In the genomic region with DNA sequence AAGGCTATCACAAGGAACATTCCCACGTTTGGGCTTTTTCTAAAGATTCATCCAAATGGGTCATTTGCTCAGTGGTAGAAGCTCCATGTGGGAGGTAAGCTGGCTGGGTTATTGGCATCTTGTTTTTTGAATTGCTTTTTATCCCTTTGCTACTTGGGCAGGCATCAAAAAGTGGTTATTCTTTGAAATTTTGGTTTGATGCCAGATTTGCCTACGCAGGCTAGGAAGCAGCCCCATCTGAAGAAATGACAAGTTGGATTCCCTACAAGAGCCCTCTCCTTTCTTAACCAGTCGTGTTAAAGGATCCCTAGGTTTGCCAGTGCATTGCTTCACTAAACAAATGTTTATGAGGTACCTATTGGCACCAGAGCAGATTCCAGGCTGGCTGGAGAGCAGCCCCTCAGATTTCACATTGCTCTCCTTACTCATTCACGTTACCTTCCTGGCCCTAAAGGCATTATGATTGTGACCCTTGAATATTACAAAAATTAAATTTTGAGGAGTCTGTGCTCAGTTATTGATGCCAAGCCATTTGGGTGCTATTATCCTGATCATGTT, we compare ENCODE assay signal across 13 cellular contexts. TPM values are rescaled to one million over a fixed set of nuclear protein-coding genes. Genes with fewer than 3 reads are reported as not detected.
DNase-seq lines count a peak whose midpoint lies in the region; ATAC-seq and TF ChIP-seq lines count a peak whose summit lies in the region.
"Had no signal": no experiment of that assay in that cellular context is flagged by ENCODE, and none has a peak within 500 bp of the region (broad histone marks: within the 10 kb centered on the region; RNA-seq: fewer than 3 reads in every experiment).

No MANE protein-coding gene starts in this region.

- H3K4me1 Mint-ChIP-seq in activated CD4-positive, alpha-beta T cell treated with anti-CD3 and anti-CD28 coated beads, Interleukin-2, amount 10 ng/mL, durations not matched to agents 24 days and 14 days: peaks cover 50% of the 10 kb centered on the region

- BruUV-seq in mammary epithelial cell (replicated peaks; lab: Mats Ljungman, UMichigan): no TSS peak

- WGBS in mammary epithelial cell (ENCODE audit: low coverage, missing lambda C conversion rate): 24% methylated on average over 4 of the region's 4 CpGs

- peaks cover 74% of the 10 kb centered on the region for H3F3A ChIP-seq in MM.1S (ENCODE audit: insufficient read depth, low read length)

- H3K4me2 ChIP-seq in MM.1S (ENCODE audit: low read depth, low read length) (peak overlapping the region; percentile 55), mammary epithelial cell (ENCODE audit: insufficient read depth, low read depth, low read length) (peak overlapping the region; percentile 52)

- H3K4me3 Mint-ChIP-seq in activated CD4-positive, alpha-beta T cell treated with anti-CD3 and anti-CD28 coated beads, Interleukin-2, amount 10 ng/mL, durations not matched to agents 24 days and 14 days: peak overlapping the region; percentile 22

- TF ChIP-seq CTCF in MM.1S (IDR thresholded peaks at IDR 0.05; ENCODE audit: low read length) (no peak), mammary epithelial cell (conservative IDR thresholded peaks at IDR 0.05 in 1 of 2, IDR thresholded peaks at IDR 0.05 in 1 of 2; ENCODE audit: extremely low read depth in 1 of 2, insufficient read depth in 1 of 2, low read depth in 1 of 2, low read length in 2 of 2) (no peak), neutrophil (IDR thresholded peaks at IDR 0.05) (no peak)

- peaks cover 89% of the 10 kb centered on the region for H3K4me1 ChIP-seq in MM.1S (ENCODE audit: low read length)
- peaks cover 27% of the 10 kb centered on the region for H3K4me1 ChIP-seq in mammary epithelial cell (ENCODE audit: insufficient read depth, low read length)
- H3K4me1 ChIP-seq in neutrophil (ENCODE audit: control insufficient read depth in 1 of 2, insufficient read depth in 1 of 2, low read depth in 1 of 2, low read length in 1 of 2): peaks cover 5 to 10% of the 10 kb centered on the region in 2 experiments

- no peaks in the 10 kb centered on the region for H3K27me3 ChIP-seq in MM.1S (replicated peaks; ENCODE audit: insufficient read depth, low read length)
- no peaks in the 10 kb centered on the region for H3K27me3 ChIP-seq in mammary epithelial cell (ENCODE audit: insufficient read depth, low read length)
- H3K27me3 ChIP-seq in neutrophil: no peaks in the 10 kb centered on the region
- H3K27me3 ChIP-seq: ovary had no signal

- H4K20me1 ChIP-seq in MM.1S (ENCODE audit: insufficient read depth, low read length) (no peaks in the 10 kb centered on the region; the same call in 1 of the 2 replicates), mammary epithelial cell (ENCODE audit: insufficient read depth, low read length) (no peaks in the 10 kb centered on the region)

- H3K36me3 ChIP-seq in MM.1S (replicated peaks; ENCODE audit: insufficient read depth, low read length): peaks cover 17% of the 10 kb centered on the region
- peaks cover 45% of the 10 kb centered on the region for H3K36me3 ChIP-seq in mammary epithelial cell (ENCODE audit: insufficient read depth, low read length)
- peaks cover 80% of the 10 kb centered on the region for H3K36me3 ChIP-seq in neutrophil
- H3K36me3 ChIP-seq: ovary had no signal

- CTCF ChIA-PET in mammary epithelial cell (lab: Charles Lee; ENCODE audit: low non-redundant PET): no interaction called here

- ATAC-seq in GM18502 (IDR thresholded peaks at IDR 0.05; ENCODE audit: poor library complexity, unreplicated experiment): no peak
- ATAC-seq in HG03442 (IDR thresholded peaks at IDR 0.05; ENCODE audit: unreplicated experiment): no peak

- H3K9me3 Mint-ChIP-seq in activated CD4-positive, alpha-beta T cell treated with anti-CD3 and anti-CD28 coated beads, Interleukin-2, amount 10 ng/mL, durations not matched to agents 24 days and 14 days: no peaks in the 10 kb centered on the region

- no peak overlapping the region for H2AFZ ChIP-seq in MM.1S (ENCODE audit: low read length)
- no peak overlapping the region for H2AFZ ChIP-seq in mammary epithelial cell (ENCODE audit: low read depth, low read length)

- H3K27me3 Mint-ChIP-seq in activated CD4-positive, alpha-beta T cell treated with anti-CD3 and anti-CD28 coated beads, Interleukin-2, amount 10 ng/mL, durations not matched to agents 24 days and 14 days: no peaks in the 10 kb centered on the region

- H3K4me3 ChIP-seq in MM.1S (ENCODE audit: low read length): no peak overlapping the region
- no peak overlapping the region for H3K4me3 ChIP-seq in mammary epithelial cell (replicated peaks in 1 of 3; ENCODE audit: insufficient read depth in 1 of 3, low read depth in 2 of 3, low read length in 3 of 3)
- no peak overlapping the region for H3K4me3 ChIP-seq in neutrophil (ENCODE audit: low read depth in 1 of 2, low read length in 1 of 2)
- H3K4me3 ChIP-seq: ovary, thoracic aorta had no signal

- peak overlapping the region; percentile 32; the same call in 1 of the 2 replicates for H3K27ac ChIP-seq in MM.1S (ENCODE audit: low read length)
- H3K27ac ChIP-seq in mammary epithelial cell (ENCODE audit: insufficient read depth, low read depth, low read length): peak overlapping the region; percentile 73
- H3K27ac ChIP-seq in neutrophil: peak overlapping the region; percentile 70
- H3K27ac ChIP-seq: ovary, thoracic aorta had no signal

- H3K9me3 ChIP-seq in MM.1S (replicated peaks; ENCODE audit: insufficient read depth, low read length): no peaks in the 10 kb centered on the region
- H3K9me3 ChIP-seq in mammary epithelial cell (replicated peaks; ENCODE audit: insufficient read depth, low read length): no peaks in the 10 kb centered on the region
- no peaks in the 10 kb centered on the region for H3K9me3 ChIP-seq in neutrophil
- H3K9me3 ChIP-seq: ovary, thoracic aorta had no signal

- H3K79me2 ChIP-seq in MM.1S (ENCODE audit: low read length): peaks cover 91% of the 10 kb centered on the region
- peaks cover 52% of the 10 kb centered on the region for H3K79me2 ChIP-seq in mammary epithelial cell (ENCODE audit: insufficient read depth, low read length)

- no peak for DNase-seq in activated CD4-positive, alpha-beta T cell treated with anti-CD3 and anti-CD28 coated beads, Interleukin-2, amount 10 ng/mL, durations not matched to agents 24 days and 14 days
- DNase-seq in activated CD4-positive, alpha-beta T cell treated with anti-CD3 and anti-CD28 coated beads, Interleukin-2, amount 50 U/mL, for 4 hours: no peak
- DNase-seq in MM.1S (no peak), mammary epithelial cell (no peak), DMS53 treated with DMSO at 0.1 percent for 48 hours (lab: John Stamatoyannopoulos, UW; ENCODE audit: unreplicated experiment) (no peak)
- DNase-seq: activated effector memory CD4-positive, alpha-beta T cell treated with anti-CD3 and anti-CD28 coated beads, Interleukin-2, amount 50 U/mL, for 16 hours; NCI-H1092; ovary; SW 1271 had no signal

- in situ Hi-C loops in mammary epithelial cell (cut with MboI; ENCODE audit: low sequenced_read_pairs in 2 of 2): no loop called here

- dilution Hi-C loops in mammary epithelial cell (cut with HindIII; ENCODE audit: low sequenced_read_pairs): no loop called here

- no peak overlapping the region for H3K9ac ChIP-seq in MM.1S (ENCODE audit: low read length)
- peak overlapping the region; percentile 42 for H3K9ac ChIP-seq in mammary epithelial cell (ENCODE audit: insufficient read depth, low read length)

- H3K36me3 Mint-ChIP-seq in activated CD4-positive, alpha-beta T cell treated with anti-CD3 and anti-CD28 coated beads, Interleukin-2, amount 10 ng/mL, durations not matched to agents 24 days and 14 days (ENCODE audit: low read depth): peaks cover 68% of the 10 kb centered on the region

- intact Hi-C loops in activated CD4-positive, alpha-beta T cell treated with anti-CD3 and anti-CD28 coated beads, Interleukin-2, amount 10 ng/mL, durations not matched to agents 24 days and 14 days (cut with micrococcal nuclease): no loop called here
- intact Hi-C loops in mammary epithelial cell (cut with micrococcal nuclease): loop anchor here (1.0 to 2.0 kb wide), 3 partner anchors 9 to 54 kb away; no protein-coding TSS in a partner anchor

- no peaks in the 10 kb centered on the region for H3K9me2 ChIP-seq in MM.1S (replicated peaks; ENCODE audit: insufficient read depth, low read length)

- H3K27ac Mint-ChIP-seq in activated CD4-positive, alpha-beta T cell treated with anti-CD3 and anti-CD28 coated beads, Interleukin-2, amount 10 ng/mL, durations not matched to agents 24 days and 14 days: no peak overlapping the region

RNA-seq across cellular contexts. Expression of a gene that starts 38.8 kb away (rescaled TPM):
- total RNA-seq in activated CD4-positive, alpha-beta T cell treated with anti-CD3 and anti-CD28 coated beads, Interleukin-2, amount 10 ng/mL, durations not matched to agents 24 days and 14 days: 111 and 117 TPM in 2 replicates
- total RNA-seq in mammary epithelial cell: 10 to 100 TPM; 29.7 to 50.4 TPM
- polyA plus RNA-seq in mammary epithelial cell: 16.1 TPM
- 76.0 TPM for polyA minus RNA-seq in mammary epithelial cell

RNA-seq across cellular contexts. Expression of a gene that starts 53.2 kb away (rescaled TPM):
- total RNA-seq in activated CD4-positive, alpha-beta T cell treated with anti-CD3 and anti-CD28 coated beads, Interleukin-2, amount 10 ng/mL, durations not matched to agents 24 days and 14 days: 15.2 and 16.0 TPM in 2 replicates
- total RNA-seq in mammary epithelial cell: 10 to 100 TPM; 18.0 to 19.2 TPM
- polyA plus RNA-seq in mammary epithelial cell: 19.1 TPM
- polyA minus RNA-seq in mammary epithelial cell: 10.1 TPM
